ENCODE assay signal across 1 cellular context in the genomic region with DNA sequence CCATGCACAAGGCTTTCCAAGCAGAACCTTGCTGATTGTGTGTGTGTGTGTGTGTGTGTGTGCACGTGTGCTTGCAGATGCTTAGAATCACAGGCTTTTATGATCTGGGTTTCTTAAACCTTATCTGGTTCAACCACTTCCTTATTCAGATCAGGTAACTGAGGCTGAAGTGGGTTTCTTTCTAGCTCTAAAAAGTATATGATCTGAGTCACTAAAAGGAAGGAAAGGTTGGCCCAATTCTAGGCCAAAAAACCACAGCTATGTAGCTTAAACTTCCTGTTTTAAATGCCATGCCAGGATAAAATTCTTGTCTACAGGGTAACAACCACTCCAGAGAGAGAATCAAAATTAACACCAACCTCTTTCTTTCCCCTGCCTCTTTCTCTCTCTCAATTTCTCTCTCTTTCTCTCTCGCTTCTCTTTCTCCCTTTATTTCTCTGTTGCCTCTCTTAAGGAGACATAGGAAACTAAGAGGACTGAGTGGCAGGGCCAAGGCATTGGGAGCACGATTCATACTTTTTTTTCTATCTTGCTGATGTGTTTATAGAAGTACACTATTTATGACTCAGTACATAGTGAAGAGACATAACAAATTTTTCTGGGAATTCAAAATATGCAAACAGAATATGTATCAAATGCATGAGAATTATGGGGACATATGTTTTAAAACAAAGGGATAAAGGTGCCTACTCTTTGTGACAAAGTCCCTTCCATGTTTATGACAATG.
TF ChIP-seq lines count a peak whose summit lies in the region.

No MANE protein-coding gene starts in this region.

TF ChIP-seq in SK-N-SH treated with all-trans-retinoic acid at 6 μM for 48 hours, 23 proteins besides CTCF, POLR2A, EP300 and RAD21 (continued from another document):
- TF ChIP-seq, protein P1, sequence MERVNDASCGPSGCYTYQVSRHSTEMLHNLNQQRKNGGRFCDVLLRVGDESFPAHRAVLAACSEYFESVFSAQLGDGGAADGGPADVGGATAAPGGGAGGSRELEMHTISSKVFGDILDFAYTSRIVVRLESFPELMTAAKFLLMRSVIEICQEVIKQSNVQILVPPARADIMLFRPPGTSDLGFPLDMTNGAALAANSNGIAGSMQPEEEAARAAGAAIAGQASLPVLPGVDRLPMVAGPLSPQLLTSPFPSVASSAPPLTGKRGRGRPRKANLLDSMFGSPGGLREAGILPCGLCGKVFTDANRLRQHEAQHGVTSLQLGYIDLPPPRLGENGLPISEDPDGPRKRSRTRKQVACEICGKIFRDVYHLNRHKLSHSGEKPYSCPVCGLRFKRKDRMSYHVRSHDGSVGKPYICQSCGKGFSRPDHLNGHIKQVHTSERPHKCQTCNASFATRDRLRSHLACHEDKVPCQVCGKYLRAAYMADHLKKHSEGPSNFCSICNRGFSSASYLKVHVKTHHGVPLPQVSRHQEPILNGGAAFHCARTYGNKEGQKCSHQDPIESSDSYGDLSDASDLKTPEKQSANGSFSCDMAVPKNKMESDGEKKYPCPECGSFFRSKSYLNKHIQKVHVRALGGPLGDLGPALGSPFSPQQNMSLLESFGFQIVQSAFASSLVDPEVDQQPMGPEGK (CRISPR knock-in tag; IDR thresholded peaks at IDR 0.05; ENCODE audit: borderline replicate concordance) = no peak
- TF ChIP-seq, protein P2, sequence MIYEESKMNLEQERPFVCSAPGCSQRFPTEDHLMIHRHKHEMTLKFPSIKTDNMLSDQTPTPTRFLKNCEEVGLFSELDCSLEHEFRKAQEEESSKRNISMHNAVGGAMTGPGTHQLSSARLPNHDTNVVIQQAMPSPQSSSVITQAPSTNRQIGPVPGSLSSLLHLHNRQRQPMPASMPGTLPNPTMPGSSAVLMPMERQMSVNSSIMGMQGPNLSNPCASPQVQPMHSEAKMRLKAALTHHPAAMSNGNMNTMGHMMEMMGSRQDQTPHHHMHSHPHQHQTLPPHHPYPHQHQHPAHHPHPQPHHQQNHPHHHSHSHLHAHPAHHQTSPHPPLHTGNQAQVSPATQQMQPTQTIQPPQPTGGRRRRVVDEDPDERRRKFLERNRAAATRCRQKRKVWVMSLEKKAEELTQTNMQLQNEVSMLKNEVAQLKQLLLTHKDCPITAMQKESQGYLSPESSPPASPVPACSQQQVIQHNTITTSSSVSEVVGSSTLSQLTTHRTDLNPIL (CRISPR knock-in tag; IDR thresholded peaks at IDR 0.05; ENCODE audit: low read depth) = no peak
- no peak for TF ChIP-seq CSDC2 (CRISPR knock-in tag; IDR thresholded peaks at IDR 0.05)
- TF ChIP-seq ZFP30 (CRISPR knock-in tag; IDR thresholded peaks at IDR 0.05) = no peak
- TF ChIP-seq RARB (CRISPR knock-in tag; IDR thresholded peaks at IDR 0.05) = no peak
- no peak for TF ChIP-seq SNAI2 (CRISPR knock-in tag; IDR thresholded peaks at IDR 0.05)
